Comparison of ENCODE assay signal across 1 cellular context in the genomic region with DNA sequence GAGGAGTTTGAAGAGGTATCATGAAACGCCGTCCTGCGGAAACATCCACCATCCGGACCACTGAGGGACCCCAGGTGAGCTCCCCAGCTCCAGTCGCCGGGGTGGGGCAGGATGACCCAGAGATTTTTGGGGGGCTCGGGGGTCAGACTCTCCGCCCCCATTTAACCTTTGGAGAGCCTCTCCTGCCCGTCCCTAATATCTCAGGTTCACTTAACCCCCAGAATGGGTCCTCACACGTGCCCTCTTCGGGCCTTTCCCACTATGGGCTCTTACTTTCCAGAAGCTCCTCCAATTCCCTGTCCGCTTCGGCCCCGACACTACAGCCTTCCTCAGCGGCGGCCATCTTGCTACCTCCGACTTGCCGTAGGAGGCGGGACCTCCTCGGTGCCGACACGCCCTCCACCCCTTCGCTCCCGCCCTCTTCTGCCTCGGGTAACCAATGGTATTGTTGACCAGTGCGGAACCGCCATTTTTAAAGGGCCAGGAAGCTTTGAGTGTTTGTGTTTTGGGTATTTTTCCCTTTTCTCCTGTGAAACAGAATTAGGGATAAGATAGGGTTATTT.
TF ChIP-seq lines count a peak whose summit lies in the region.

Gene PEX19, minus strand, starts transcription at position 352 of the 563 bp plus-strand sequence. Its CDS starts 9 bp downstream, at position 343.

TF ChIP-seq in HepG2, 621 proteins besides CTCF, POLR2A, EP300 and RAD21 (continued from another document and continues in another):
- TF ChIP-seq ZBTB34 (CRISPR knock-in tag; IDR thresholded peaks at IDR 0.05) (no peak), ZFY (CRISPR knock-in tag; IDR thresholded peaks at IDR 0.05) (peak; percentile 47; the same call in 1 of the 2 replicates), TAF1 (CRISPR knock-in tag; IDR thresholded peaks at IDR 0.05) (peak; percentile 92), EEA1 (CRISPR knock-in tag; IDR thresholded peaks at IDR 0.05; ENCODE audit: borderline replicate concordance) (no peak; the same call in 1 of the 2 replicates), ZNF792 (CRISPR knock-in tag; IDR thresholded peaks at IDR 0.05) (0 out of 2 replicates have a peak, but pooled peaks have one; percentile 51), ZNF557 (CRISPR knock-in tag; IDR thresholded peaks at IDR 0.05) (no peak), FOSL1 (CRISPR knock-in tag; IDR thresholded peaks at IDR 0.05; ENCODE audit: borderline replicate concordance) (no peak), SNAI1 (CRISPR knock-in tag; IDR thresholded peaks at IDR 0.05; ENCODE audit: borderline replicate concordance) (no peak), ZBTB44 (CRISPR knock-in tag; IDR thresholded peaks at IDR 0.05) (no peak), CBX5 (CRISPR knock-in tag; IDR thresholded peaks at IDR 0.05; ENCODE audit: borderline replicate concordance) (peak; percentile 35; the same call in 1 of the 2 replicates), ZFP36L2 (CRISPR knock-in tag; IDR thresholded peaks at IDR 0.05) (no peak), RORA (CRISPR knock-in tag; IDR thresholded peaks at IDR 0.05) (no peak), ELF1 (CRISPR knock-in tag; IDR thresholded peaks at IDR 0.05) (peak; percentile 64), IKZF1 (IDR thresholded peaks at IDR 0.05) (no peak), ZNF782 (CRISPR knock-in tag; IDR thresholded peaks at IDR 0.05; ENCODE audit: borderline replicate concordance) (peak; percentile 45; the same call in 1 of the 2 replicates), ZNF766 (CRISPR knock-in tag; IDR thresholded peaks at IDR 0.05; ENCODE audit: borderline replicate concordance) (no peak), ISL2 (CRISPR knock-in tag; IDR thresholded peaks at IDR 0.05) (0 out of 2 replicates have a peak, but pooled peaks have one; percentile 13), NCOR1 (IDR thresholded peaks at IDR 0.05; ENCODE audit: borderline replicate concordance, low read length) (no peak), ZFP1 (CRISPR knock-in tag; IDR thresholded peaks at IDR 0.05) (no peak), BORCS8-MEF2B (CRISPR knock-in tag; IDR thresholded peaks at IDR 0.05) (peak; percentile 56; the same call in 1 of the 2 replicates), CCDC6 (CRISPR knock-in tag; IDR thresholded peaks at IDR 0.05) (no peak), ZNF274 (CRISPR knock-in tag; IDR thresholded peaks at IDR 0.05) (no peak), CBX1 (IDR thresholded peaks at IDR 0.05; ENCODE audit: low read depth) (no peak), ZNF687 (CRISPR knock-in tag; IDR thresholded peaks at IDR 0.05) (peak; percentile 55), STAG1 (CRISPR knock-in tag; IDR thresholded peaks at IDR 0.05) (no peak), SKI (IDR thresholded peaks at IDR 0.05; ENCODE audit: partially characterized antibody) (no peak), ZNF549 (CRISPR knock-in tag; IDR thresholded peaks at IDR 0.05) (no peak)
- TF ChIP-seq, protein P1, sequence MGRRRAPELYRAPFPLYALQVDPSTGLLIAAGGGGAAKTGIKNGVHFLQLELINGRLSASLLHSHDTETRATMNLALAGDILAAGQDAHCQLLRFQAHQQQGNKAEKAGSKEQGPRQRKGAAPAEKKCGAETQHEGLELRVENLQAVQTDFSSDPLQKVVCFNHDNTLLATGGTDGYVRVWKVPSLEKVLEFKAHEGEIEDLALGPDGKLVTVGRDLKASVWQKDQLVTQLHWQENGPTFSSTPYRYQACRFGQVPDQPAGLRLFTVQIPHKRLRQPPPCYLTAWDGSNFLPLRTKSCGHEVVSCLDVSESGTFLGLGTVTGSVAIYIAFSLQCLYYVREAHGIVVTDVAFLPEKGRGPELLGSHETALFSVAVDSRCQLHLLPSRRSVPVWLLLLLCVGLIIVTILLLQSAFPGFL (CRISPR knock-in tag; IDR thresholded peaks at IDR 0.05) = no peak
- TF ChIP-seq, protein P2, sequence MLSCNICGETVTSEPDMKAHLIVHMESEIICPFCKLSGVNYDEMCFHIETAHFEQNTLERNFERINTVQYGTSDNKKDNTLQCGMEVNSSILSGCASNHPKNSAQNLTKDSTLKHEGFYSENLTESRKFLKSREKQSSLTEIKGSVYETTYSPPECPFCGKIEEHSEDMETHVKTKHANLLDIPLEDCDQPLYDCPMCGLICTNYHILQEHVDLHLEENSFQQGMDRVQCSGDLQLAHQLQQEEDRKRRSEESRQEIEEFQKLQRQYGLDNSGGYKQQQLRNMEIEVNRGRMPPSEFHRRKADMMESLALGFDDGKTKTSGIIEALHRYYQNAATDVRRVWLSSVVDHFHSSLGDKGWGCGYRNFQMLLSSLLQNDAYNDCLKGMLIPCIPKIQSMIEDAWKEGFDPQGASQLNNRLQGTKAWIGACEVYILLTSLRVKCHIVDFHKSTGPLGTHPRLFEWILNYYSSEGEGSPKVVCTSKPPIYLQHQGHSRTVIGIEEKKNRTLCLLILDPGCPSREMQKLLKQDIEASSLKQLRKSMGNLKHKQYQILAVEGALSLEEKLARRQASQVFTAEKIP (CRISPR knock-in tag; IDR thresholded peaks at IDR 0.05; ENCODE audit: borderline replicate concordance) = no peak
- TF ChIP-seq, protein P3, sequence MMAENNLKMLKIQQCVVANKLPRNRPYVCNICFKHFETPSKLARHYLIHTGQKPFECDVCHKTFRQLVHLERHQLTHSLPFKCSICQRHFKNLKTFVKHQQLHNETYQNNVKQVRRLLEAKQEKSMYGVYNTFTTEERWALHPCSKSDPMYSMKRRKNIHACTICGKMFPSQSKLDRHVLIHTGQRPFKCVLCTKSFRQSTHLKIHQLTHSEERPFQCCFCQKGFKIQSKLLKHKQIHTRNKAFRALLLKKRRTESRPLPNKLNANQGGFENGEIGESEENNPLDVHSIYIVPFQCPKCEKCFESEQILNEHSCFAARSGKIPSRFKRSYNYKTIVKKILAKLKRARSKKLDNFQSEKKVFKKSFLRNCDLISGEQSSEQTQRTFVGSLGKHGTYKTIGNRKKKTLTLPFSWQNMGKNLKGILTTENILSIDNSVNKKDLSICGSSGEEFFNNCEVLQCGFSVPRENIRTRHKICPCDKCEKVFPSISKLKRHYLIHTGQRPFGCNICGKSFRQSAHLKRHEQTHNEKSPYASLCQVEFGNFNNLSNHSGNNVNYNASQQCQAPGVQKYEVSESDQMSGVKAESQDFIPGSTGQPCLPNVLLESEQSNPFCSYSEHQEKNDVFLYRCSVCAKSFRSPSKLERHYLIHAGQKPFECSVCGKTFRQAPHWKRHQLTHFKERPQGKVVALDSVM (CRISPR knock-in tag; IDR thresholded peaks at IDR 0.05) = no peak
- TF ChIP-seq, protein P4, sequence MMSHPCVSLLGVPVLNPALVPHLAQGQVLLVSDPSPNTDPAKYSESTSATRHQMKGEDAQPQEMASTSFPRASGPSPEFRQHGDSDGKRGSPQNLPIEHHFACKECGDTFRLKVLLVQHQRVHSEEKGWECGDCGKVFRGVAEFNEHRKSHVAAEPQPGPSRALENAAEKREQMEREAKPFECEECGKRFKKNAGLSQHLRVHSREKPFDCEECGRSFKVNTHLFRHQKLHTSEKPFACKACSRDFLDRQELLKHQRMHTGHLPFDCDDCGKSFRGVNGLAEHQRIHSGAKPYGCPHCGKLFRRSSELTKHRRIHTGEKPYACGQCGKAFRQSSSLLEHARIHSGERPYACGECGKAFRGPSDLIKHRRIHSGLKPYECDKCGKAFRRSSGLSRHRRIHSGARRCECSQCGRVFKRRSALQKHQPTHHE (CRISPR knock-in tag; IDR thresholded peaks at IDR 0.05; ENCODE audit: borderline replicate concordance) = no peak
- TF ChIP-seq, protein P5, sequence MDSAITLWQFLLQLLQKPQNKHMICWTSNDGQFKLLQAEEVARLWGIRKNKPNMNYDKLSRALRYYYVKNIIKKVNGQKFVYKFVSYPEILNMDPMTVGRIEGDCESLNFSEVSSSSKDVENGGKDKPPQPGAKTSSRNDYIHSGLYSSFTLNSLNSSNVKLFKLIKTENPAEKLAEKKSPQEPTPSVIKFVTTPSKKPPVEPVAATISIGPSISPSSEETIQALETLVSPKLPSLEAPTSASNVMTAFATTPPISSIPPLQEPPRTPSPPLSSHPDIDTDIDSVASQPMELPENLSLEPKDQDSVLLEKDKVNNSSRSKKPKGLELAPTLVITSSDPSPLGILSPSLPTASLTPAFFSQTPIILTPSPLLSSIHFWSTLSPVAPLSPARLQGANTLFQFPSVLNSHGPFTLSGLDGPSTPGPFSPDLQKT (CRISPR knock-in tag; IDR thresholded peaks at IDR 0.05; ENCODE audit: borderline replicate concordance) = no peak
- TF ChIP-seq, protein P6, sequence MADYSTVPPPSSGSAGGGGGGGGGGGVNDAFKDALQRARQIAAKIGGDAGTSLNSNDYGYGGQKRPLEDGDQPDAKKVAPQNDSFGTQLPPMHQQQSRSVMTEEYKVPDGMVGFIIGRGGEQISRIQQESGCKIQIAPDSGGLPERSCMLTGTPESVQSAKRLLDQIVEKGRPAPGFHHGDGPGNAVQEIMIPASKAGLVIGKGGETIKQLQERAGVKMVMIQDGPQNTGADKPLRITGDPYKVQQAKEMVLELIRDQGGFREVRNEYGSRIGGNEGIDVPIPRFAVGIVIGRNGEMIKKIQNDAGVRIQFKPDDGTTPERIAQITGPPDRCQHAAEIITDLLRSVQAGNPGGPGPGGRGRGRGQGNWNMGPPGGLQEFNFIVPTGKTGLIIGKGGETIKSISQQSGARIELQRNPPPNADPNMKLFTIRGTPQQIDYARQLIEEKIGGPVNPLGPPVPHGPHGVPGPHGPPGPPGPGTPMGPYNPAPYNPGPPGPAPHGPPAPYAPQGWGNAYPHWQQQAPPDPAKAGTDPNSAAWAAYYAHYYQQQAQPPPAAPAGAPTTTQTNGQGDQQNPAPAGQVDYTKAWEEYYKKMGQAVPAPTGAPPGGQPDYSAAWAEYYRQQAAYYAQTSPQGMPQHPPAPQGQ (CRISPR knock-in tag; IDR thresholded peaks at IDR 0.05; ENCODE audit: borderline replicate concordance) = no peak
- TF ChIP-seq, protein P7, sequence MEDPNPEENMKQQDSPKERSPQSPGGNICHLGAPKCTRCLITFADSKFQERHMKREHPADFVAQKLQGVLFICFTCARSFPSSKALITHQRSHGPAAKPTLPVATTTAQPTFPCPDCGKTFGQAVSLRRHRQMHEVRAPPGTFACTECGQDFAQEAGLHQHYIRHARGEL (CRISPR knock-in tag; IDR thresholded peaks at IDR 0.05) = no peak
- TF ChIP-seq, protein P8, sequence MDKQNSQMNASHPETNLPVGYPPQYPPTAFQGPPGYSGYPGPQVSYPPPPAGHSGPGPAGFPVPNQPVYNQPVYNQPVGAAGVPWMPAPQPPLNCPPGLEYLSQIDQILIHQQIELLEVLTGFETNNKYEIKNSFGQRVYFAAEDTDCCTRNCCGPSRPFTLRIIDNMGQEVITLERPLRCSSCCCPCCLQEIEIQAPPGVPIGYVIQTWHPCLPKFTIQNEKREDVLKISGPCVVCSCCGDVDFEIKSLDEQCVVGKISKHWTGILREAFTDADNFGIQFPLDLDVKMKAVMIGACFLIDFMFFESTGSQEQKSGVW (CRISPR knock-in tag; IDR thresholded peaks at IDR 0.05; ENCODE audit: borderline replicate concordance) = no peak
